Comparison of ENCODE assay signal across 22 cellular contexts in genomic region chr21:34306246-34306645, GRCh38. TPM values are rescaled to one million over a fixed set of nuclear protein-coding genes. Genes with fewer than 3 reads are reported as not detected.
"Had no signal": no experiment of that assay in that cellular context is flagged by ENCODE, and none has a peak within 500 bp of the region (broad histone marks: within the 10 kb centered on the region; RNA-seq: fewer than 3 reads in every experiment).

No MANE protein-coding gene starts in this region.

- H3K4me1 ChIP-seq: adrenal gland had no signal

- H3K36me3 Mint-ChIP-seq: activated naive CD4-positive, alpha-beta T cell treated with anti-CD3 and anti-CD28 coated beads, Interleukin-2, amount 50 U/mL, for 24 hours had no signal

- ATAC-seq: gastrocnemius medialis; left lobe of liver; stimulated activated naive CD8-positive, alpha-beta T cell treated with anti-CD3 and anti-CD28 coated beads, Interleukin-15, Interleukin-2, amounts not matched to agents 100 U/mL and 50 U/mL, for 24 hours had no signal

- H3K4me3 Mint-ChIP-seq: activated naive CD4-positive, alpha-beta T cell treated with anti-CD3 and anti-CD28 coated beads, Interleukin-2, amount 50 U/mL, for 24 hours; endodermal cell had no signal

- H3K27ac ChIP-seq: adrenal gland, dorsolateral prefrontal cortex, epithelial cell of prostate, gastrocnemius medialis, suprapubic skin, VCaP had no signal

- H3K4me1 Mint-ChIP-seq: activated naive CD4-positive, alpha-beta T cell treated with anti-CD3 and anti-CD28 coated beads, Interleukin-2, amount 50 U/mL, for 24 hours had no signal

- H3K27me3 ChIP-seq: adrenal gland, gastrocnemius medialis, suprapubic skin had no signal

- H3K9me3 Mint-ChIP-seq: activated naive CD4-positive, alpha-beta T cell treated with anti-CD3 and anti-CD28 coated beads, Interleukin-2, amount 50 U/mL, for 24 hours; endodermal cell had no signal

- H3K27ac Mint-ChIP-seq: activated naive CD4-positive, alpha-beta T cell treated with anti-CD3 and anti-CD28 coated beads, Interleukin-2, amount 50 U/mL, for 24 hours; endodermal cell had no signal

- H3K27me3 Mint-ChIP-seq: activated naive CD4-positive, alpha-beta T cell treated with anti-CD3 and anti-CD28 coated beads, Interleukin-2, amount 50 U/mL, for 24 hours had no signal

- DNase-seq: activated CD4-positive, alpha-beta T cell treated with anti-CD3 and anti-CD28 coated beads for 1 hour; activated CD4-positive, alpha-beta T cell treated with anti-CD3 and anti-CD28 coated beads, Interleukin-2, amount 50 U/mL, for 4 hours; activated gamma-delta T cell; adrenal gland; dorsolateral prefrontal cortex; endodermal cell; gastrocnemius medialis; kidney; mammary epithelial cell; occipital lobe; posterior cingulate gyrus; retina; stimulated activated naive CD8-positive, alpha-beta T cell treated with anti-CD3 and anti-CD28 coated beads, Interleukin-15, Interleukin-2, amounts not matched to agents 100 U/mL and 50 U/mL, for 24 hours; SW 1271; T-helper 2 cell had no signal

- H3K9me3 ChIP-seq: adrenal gland, gastrocnemius medialis, suprapubic skin had no signal

- H3K4me3 ChIP-seq: adrenal gland, dorsolateral prefrontal cortex, gastrocnemius medialis, suprapubic skin had no signal

- H3K36me3 ChIP-seq: adrenal gland, gastrocnemius medialis, suprapubic skin had no signal

RNA-seq across cellular contexts. Expression of gene KCNE2, which starts 57.6 kb away (rescaled TPM):
- total RNA-seq: activated CD8-positive, alpha-beta memory T cell treated with anti-CD3 and anti-CD28 coated beads for 36 hours; gastrocnemius medialis; kidney; left lobe of liver; occipital lobe; suprapubic skin; ureter had no signal
